ENCODE assay signal across 9 cellular contexts in the genomic region with DNA sequence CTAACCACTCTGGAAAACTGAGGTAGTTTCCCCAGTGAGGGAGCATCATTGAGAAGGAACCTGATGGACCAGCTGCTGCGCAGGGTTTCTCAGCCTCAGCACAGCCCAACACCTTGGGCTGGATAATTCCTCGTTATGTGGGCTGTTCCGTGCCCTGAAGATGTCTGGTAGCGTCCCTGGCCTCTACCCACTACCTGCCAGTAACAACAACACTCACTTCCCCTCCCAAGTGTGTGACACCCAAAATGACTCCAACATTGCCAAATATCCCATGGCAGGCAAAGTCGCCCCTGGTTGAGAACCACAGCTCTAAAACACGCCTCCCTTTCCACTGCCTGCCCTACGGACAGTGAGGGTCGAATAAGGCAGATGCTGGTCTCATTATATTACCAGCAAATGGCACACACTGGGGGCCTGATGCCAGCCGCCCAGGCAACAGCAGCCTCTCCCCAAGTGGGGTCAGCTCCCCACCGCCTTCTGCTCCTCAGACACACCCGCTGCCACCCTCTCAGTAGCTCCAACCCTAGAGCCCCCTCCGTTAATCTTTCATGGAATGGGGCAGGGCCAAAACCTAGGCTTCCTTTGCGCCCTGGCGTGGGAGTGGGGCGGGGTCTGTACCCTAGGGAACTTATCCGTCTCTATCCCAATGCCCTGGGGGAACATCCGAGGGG. TPM values are rescaled to one million over a fixed set of nuclear protein-coding genes. Genes with fewer than 3 reads are reported as not detected.
A peak's percentile ranks its signal among the peaks of the same experiment; 100 is the strongest.
DNase-seq lines count a peak whose midpoint lies in the region; ATAC-seq and TF ChIP-seq lines count a peak whose summit lies in the region.
"Had no signal": no experiment of that assay in that cellular context is flagged by ENCODE, and none has a peak within 500 bp of the region (broad histone marks: within the 10 kb centered on the region; RNA-seq: fewer than 3 reads in every experiment).

No MANE protein-coding gene starts in this region.

- DNase-seq in PC-9 (peak in 1 of 2 experiments; percentile 12), esophagus squamous epithelium (lab: John Stamatoyannopoulos, UW) (no peak), skeletal muscle cell (ENCODE audit: low read depth) (no peak), RKO (ENCODE audit: low spot score) (no peak), left colon (no peak), COLO668 (lab: John Stamatoyannopoulos, UW; ENCODE audit: unreplicated experiment) (no peak)
- DNase-seq: SHP77 had no signal

- H3K4me1 ChIP-seq in PC-9 (replicated peaks; ENCODE audit: insufficient read depth) (peaks cover 16% of the 10 kb centered on the region; the same call in 1 of the 2 replicates), esophagus squamous epithelium (peaks cover 14 to 69% (median 33%) of the 10 kb centered on the region in 3 donors)

- CTCF ChIA-PET in PC-9 (lab: Charles Lee), result interaction anchor here (0.7 to 1.6 kb wide), 2 partner anchors 33 to 40 kb away, joined by 3 to 7 read pairs; a partner anchor contains a TSS

- H3F3A ChIP-seq in PC-9 (ENCODE audit: insufficient read depth, low read depth), result no peaks in the 10 kb centered on the region

- 32 to 36% methylated on average over 5 to 14 of the region's 17 CpGs for WGBS in esophagus squamous epithelium, 2 donors

- peak overlapping the region; percentile 88 for H2AFZ ChIP-seq in PC-9

- H3K27ac ChIP-seq in PC-9, result no peak overlapping the region
- peak overlapping the region; percentile 84 to 94 (median 91) for H3K27ac ChIP-seq in esophagus squamous epithelium

- TF ChIP-seq POLR2A in esophagus squamous epithelium (IDR thresholded peaks at IDR 0.05), result peak in 1 of 4 donors; percentile 27

- TF ChIP-seq CTCF in PC-9 (conservative IDR thresholded peaks at IDR 0.05) (no peak), esophagus squamous epithelium (IDR thresholded peaks at IDR 0.05) (no peak)

- POLR2A ChIA-PET in PC-9 (lab: Charles Lee; ENCODE audit: unreplicated experiment), result interaction anchor here (0.6 to 0.7 kb wide), 4 partner anchors 23 to 171 kb away, joined by 3 to 8 read pairs (median 3); no protein-coding TSS in a partner anchor

- H3K9me2 ChIP-seq in PC-9 (ENCODE audit: insufficient read depth), result no peaks in the 10 kb centered on the region

- no peaks in the 10 kb centered on the region for H3K27me3 ChIP-seq in PC-9 (ENCODE audit: insufficient read depth, low read depth)
- H3K27me3 ChIP-seq in esophagus squamous epithelium, result no peaks in the 10 kb centered on the region

- H3K79me2 ChIP-seq in PC-9 (ENCODE audit: low read depth), result no peaks in the 10 kb centered on the region

- BruUV-seq in PC-9 (replicated peaks; lab: Mats Ljungman, UMichigan), result no TSS peak

- intact Hi-C loops in PC-9 (cut with micrococcal nuclease; ENCODE audit: unreplicated experiment) (no loop called here), esophagus squamous epithelium (cut with DNase I) (loop anchor here (10.0 kb wide), 1 partner anchor 95 kb away; no protein-coding TSS in a partner anchor), left colon (cut with DNase I, micrococcal nuclease) (no loop called here)

- no peaks in the 10 kb centered on the region for H4K20me1 ChIP-seq in PC-9 (ENCODE audit: insufficient read depth)

- ATAC-seq in GM21529 (IDR thresholded peaks at IDR 0.05; ENCODE audit: unreplicated experiment) (peak; percentile 3), left colon (no peak), GM21367 (IDR thresholded peaks at IDR 0.05; ENCODE audit: unreplicated experiment) (no peak)

- H3K9me3 ChIP-seq in PC-9 (ENCODE audit: insufficient read depth, low read depth), result no peaks in the 10 kb centered on the region
- no peaks in the 10 kb centered on the region for H3K9me3 ChIP-seq in esophagus squamous epithelium

- H3K4me3 ChIP-seq in PC-9 (peak overlapping the region; percentile 84), esophagus squamous epithelium (peak overlapping the region; percentile 64 to 95 (median 84)), skeletal muscle cell (ENCODE audit: low read depth, low read length) (peak overlapping the region; percentile 58)

- peak overlapping the region; percentile 93 for H3K4me2 ChIP-seq in PC-9

- H3K36me3 ChIP-seq in PC-9 (ENCODE audit: low read depth), result no peaks in the 10 kb centered on the region
- H3K36me3 ChIP-seq in esophagus squamous epithelium, result no peaks in the 10 kb centered on the region

RNA-seq across cellular contexts. Expression of a gene that starts 1.0 kb away (rescaled TPM):
- total RNA-seq in PC-9 (2021) (39.6 and 51.6 TPM in 2 replicates), esophagus squamous epithelium (10 to 100 TPM; 27.0 to 38.5 (median 33.7) TPM), left colon (10 to 100 TPM; 11.6 to 12.8 TPM)

RNA-seq across cellular contexts. Expression of a gene that starts 32.8 kb away (rescaled TPM):
- total RNA-seq in PC-9 (2021) (0.65 TPM in 1 of 2 replicates, not detected in the other), esophagus squamous epithelium (not detected), left colon (not detected)

RNA-seq across cellular contexts. Expression of a gene that starts 37.3 kb away (rescaled TPM):
- total RNA-seq in PC-9 (2021) (0.93 and 1.1 TPM in 2 replicates), esophagus squamous epithelium (10 to 100 TPM in 2 of 4 donors, 1 to 10 TPM in 2; 1.3 to 12.8 (median 6.9) TPM), left colon (10 to 100 TPM in 1 of 2 donors, 1 to 10 TPM in 1; 9.0 to 12.2 TPM)

RNA-seq across cellular contexts. Expression of a gene that starts 39.6 kb away (rescaled TPM):
- total RNA-seq in PC-9 (2021) (2.6 and 2.7 TPM in 2 replicates), esophagus squamous epithelium (1 to 10 TPM in 2 of 4 donors, under 1 TPM in 1, not detected in 1; 0.73 to 2.5 (median 1.4) TPM), left colon (1 to 10 TPM in 1 of 2 donors, under 1 TPM in 1; 0.92 to 2.3 TPM)

RNA-seq across cellular contexts. Expression of a gene that starts 47.3 kb away (rescaled TPM):
- total RNA-seq in PC-9 (2021) (27.4 and 28.0 TPM in 2 replicates), esophagus squamous epithelium (10 to 100 TPM; 11.9 to 19.8 (median 16.3) TPM), left colon (10 to 100 TPM; 15.9 to 18.2 TPM)
